In genomic region chr4:79552311-79552710, GRCh38 we compare ENCODE assay signal across 1 cellular context.
TF ChIP-seq lines count a peak whose summit lies in the region.

No MANE protein-coding gene starts in this region.

TF ChIP-seq in GM23338, 12 proteins besides CTCF, POLR2A, EP300 and RAD21 (continued from another document):
- TF ChIP-seq REST (IDR thresholded peaks at IDR 0.05; ENCODE audit: unreplicated experiment) (no peak), ETS1 (IDR thresholded peaks at IDR 0.05) (no peak), ZNF114 (CRISPR knock-in tag; IDR thresholded peaks at IDR 0.05) (no peak), JUNB (IDR thresholded peaks at IDR 0.05; ENCODE audit: unreplicated experiment) (no peak), CREB1 (CRISPR knock-in tag; IDR thresholded peaks at IDR 0.05; ENCODE audit: low read depth) (no peak), EZH2phosphoT487 (IDR thresholded peaks at IDR 0.05; ENCODE audit: unreplicated experiment) (no peak)
